ENCODE assay signal across 8 cellular contexts in the genomic region with DNA sequence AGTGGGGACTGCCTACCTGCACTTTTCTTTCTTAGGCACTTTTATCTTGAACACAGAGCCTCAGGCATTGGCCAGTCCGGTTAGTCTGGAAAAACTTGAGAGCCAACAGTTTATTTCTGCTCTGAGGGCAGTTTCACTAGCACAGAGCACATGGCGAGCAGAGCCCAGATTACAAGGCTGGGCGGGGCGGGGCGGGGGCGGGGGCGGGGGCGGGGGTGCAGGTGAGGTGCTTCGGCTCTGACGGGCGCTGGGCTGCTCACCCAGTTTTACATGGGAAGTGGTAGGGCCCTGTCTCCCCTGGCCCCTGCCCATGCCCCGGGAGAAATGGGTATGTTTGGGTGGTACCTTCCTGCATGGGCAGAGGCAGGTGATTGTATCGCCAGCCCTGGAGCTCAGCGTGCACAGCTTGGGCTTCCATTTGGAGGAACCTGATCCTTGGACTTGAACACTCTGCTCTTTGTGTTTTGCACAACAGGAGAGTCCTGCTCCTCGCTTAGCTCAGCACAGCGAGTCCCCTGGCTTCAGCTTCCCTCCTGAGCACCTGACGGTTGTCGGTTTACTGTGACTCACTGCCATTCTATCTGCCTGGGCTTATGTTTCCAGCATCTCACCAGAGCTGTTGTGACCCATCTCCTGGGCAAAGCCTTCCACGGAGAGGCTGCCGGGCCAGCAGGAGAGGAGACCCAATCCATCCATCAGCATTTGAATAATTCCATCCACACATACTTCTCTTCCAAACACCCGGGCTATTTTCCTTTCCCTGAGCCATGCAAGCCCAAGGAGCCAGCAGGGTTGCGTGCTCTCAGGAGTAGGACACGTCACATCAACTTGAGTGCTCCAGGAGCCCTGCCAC.
DNase-seq lines count a peak whose midpoint lies in the region; ATAC-seq and TF ChIP-seq lines count a peak whose summit lies in the region.

No MANE protein-coding gene starts in this region.

- H3K27ac ChIP-seq in Panc1 (ENCODE audit: low read length) (peak overlapping the region; percentile 100), left ventricle myocardium inferior (replicated peaks) (peak overlapping the region; percentile 90)

- TF ChIP-seq CTCF in GM12864 (IDR thresholded peaks at IDR 0.05; ENCODE audit: low read depth, low read length, missing control alignments) (no peak), Panc1 (IDR thresholded peaks at IDR 0.05) (no peak), left ventricle myocardium inferior (IDR thresholded peaks at IDR 0.05; ENCODE audit: borderline replicate concordance) (no peak)

- no TSS peak for BruUV-seq in Panc1 (replicated peaks; lab: Mats Ljungman, UMichigan)

- no peaks in the 10 kb centered on the region for H3K36me3 ChIP-seq in Panc1 (ENCODE audit: control insufficient read depth, insufficient read depth, low read length)
- no peaks in the 10 kb centered on the region for H3K36me3 ChIP-seq in left ventricle myocardium inferior

- POLR2A ChIA-PET in Panc1 (lab: Charles Lee) = interaction anchor here (0.6 to 1.5 kb wide), 5 partner anchors 13 to 381 kb away, joined by 3 to 8 read pairs (median 3); partner anchors contain the start of gene RPL36AL

- peak; percentile 15 for ATAC-seq in HG02870 (IDR thresholded peaks at IDR 0.05; ENCODE audit: unreplicated experiment)
- ATAC-seq in Panc1 = peak; percentile 65

- DNase-seq in GM12864 (ENCODE audit: low read depth) (peak; percentile 55), Panc1 (ENCODE audit: low read depth, low spot score) (no peak), left ventricle myocardium inferior (no peak), COR-L47 (lab: John Stamatoyannopoulos, UW) (no peak), amygdala (lab: John Stamatoyannopoulos, UW) (no peak)
- DNase-seq in activated gamma-delta T cell treated with anti-CD3 and anti-CD28 coated beads, Interleukin-2, amount 50 U/mL, for 16 hours (ENCODE audit: low read depth) = peak; percentile 40
- peak; percentile 52 to 57 for DNase-seq in stimulated activated CD4-positive, alpha-beta T cell treated with anti-CD3 and anti-CD28 coated beads, Interleukin-12 subunit alpha, Interleukin-12 subunit beta, amount 100 ng/mL, for 24 hours (ENCODE audit: low read depth in 2 of 2)

- H3K27me3 ChIP-seq in Panc1 (ENCODE audit: control insufficient read depth, insufficient read depth, low read length) (no peaks in the 10 kb centered on the region), left ventricle myocardium inferior (ENCODE audit: low read depth) (no peaks in the 10 kb centered on the region)

- intact Hi-C loops in Panc1 (cut with micrococcal nuclease; ENCODE audit: unreplicated experiment) (loop anchor here (1.0 to 5.0 kb wide), 3 partner anchors 26 to 103 kb away; no protein-coding TSS in a partner anchor), left ventricle myocardium inferior (cut with micrococcal nuclease) (no loop called here)

- CTCF ChIA-PET in Panc1 (lab: Charles Lee) = no interaction called here

- peak overlapping the region; percentile 55 for H3K4me3 ChIP-seq in GM12864 (ENCODE audit: low read depth, low read length)
- H3K4me3 ChIP-seq in Panc1 (ENCODE audit: low read depth in 2 of 2, low read length in 2 of 2) = peak overlapping the region in 1 of 2 experiments; percentile 33; a peak in 3 of 4 replicates
- no peak overlapping the region for H3K4me3 ChIP-seq in left ventricle myocardium inferior

- H3K4me1 ChIP-seq in Panc1 (ENCODE audit: control insufficient read depth, insufficient read depth, low read length) (peaks cover 61% of the 10 kb centered on the region), left ventricle myocardium inferior (peaks cover 57% of the 10 kb centered on the region)

- H3K9me3 ChIP-seq in Panc1 (ENCODE audit: control insufficient read depth, insufficient read depth, low read depth, low read length) (no peaks in the 10 kb centered on the region), left ventricle myocardium inferior (replicated peaks) (no peaks in the 10 kb centered on the region)

- in situ Hi-C loops in Panc1 (cut with HindIII; ENCODE audit: low pct_unique_long_range_greater_than_20kb, low sequenced_read_pairs) = no loop called here

Comparison
In these comparisons a context has a peak if more than half of its experiments do, and no peak if none do; other contexts are left out.
1. DNase-seq: peak in GM12864 (single experiment), activated gamma-delta T cell treated with anti-CD3 and anti-CD28 coated beads, Interleukin-2, amount 50 U/mL, for 16 hours (single experiment) and stimulated activated CD4-positive, alpha-beta T cell treated with anti-CD3 and anti-CD28 coated beads, Interleukin-12 subunit alpha, Interleukin-12 subunit beta, amount 100 ng/mL, for 24 hours (2 of 2); none in Panc1 (single experiment), left ventricle myocardium inferior (single experiment), COR-L47 (single experiment) and amygdala (0 of 56).